In the genomic region with DNA sequence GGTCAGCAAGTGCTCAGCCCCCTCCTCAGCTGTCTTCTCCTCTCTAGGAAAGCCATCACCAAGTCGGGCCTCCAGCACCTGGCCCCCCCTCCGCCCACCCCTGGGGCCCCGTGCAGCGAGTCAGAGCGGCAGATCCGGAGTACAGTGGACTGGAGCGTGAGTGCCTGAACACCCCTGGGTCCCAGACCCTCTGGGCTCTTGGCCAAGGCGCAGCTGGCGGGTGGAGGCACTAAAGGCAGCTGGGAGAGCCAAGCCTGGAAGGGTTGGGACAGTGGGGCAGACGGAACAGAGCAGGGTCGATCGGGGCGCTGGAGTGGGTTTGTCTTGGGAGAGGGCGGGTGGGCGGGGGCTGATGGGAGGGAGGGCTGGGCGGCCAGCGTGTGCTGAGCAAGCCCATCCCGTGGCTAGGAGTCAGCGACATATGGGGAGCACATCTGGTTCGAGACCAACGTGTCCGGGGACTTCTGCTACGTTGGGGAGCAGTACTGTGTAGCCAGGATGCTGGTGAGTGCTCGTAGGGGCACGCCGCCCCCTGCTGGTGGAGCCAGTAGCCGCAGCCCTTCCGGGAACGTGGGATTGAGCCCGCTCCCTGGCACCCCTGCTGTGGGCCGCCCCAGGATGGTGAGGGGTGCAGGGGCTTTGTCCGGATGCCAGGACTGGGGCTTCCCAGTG, we compare ENCODE assay signal across 8 cellular contexts. TPM values are rescaled to one million over a fixed set of nuclear protein-coding genes. Genes with fewer than 3 reads are reported as not detected.
A peak's percentile ranks its signal among the peaks of the same experiment; 100 is the strongest.
DNase-seq lines count a peak whose midpoint lies in the region; ATAC-seq and TF ChIP-seq lines count a peak whose summit lies in the region.

No MANE protein-coding gene starts in this region.

- DNase-seq in LNCaP clone FGC (ENCODE audit: low read depth): no peak
- peak; percentile 61 to 62 for DNase-seq in activated CD4-positive, alpha-beta T cell treated with anti-CD3 and anti-CD28 coated beads, Interleukin-2, amount 50 U/mL, for 24 hours (ENCODE audit: low read depth in 1 of 2, low spot score in 1 of 2)
- DNase-seq in coronary artery (ENCODE audit: low spot score): no peak
- DNase-seq in mucosa of descending colon: peak; percentile 71 to 82 (median 80)
- peak; percentile 86 for DNase-seq in stimulated activated naive CD8-positive, alpha-beta T cell treated with anti-CD3 and anti-CD28 coated beads, Interleukin-15, Interleukin-2, amounts not matched to agents 100 U/mL and 50 U/mL, for 24 hours
- DNase-seq in SKM-1 treated with dmso at 0.1 percent for 144 hours (lab: John Stamatoyannopoulos, UW; ENCODE audit: unreplicated experiment): no peak

- H3K4me3 ChIP-seq in BLaER1 (peak overlapping the region; percentile 47), LNCaP clone FGC (ENCODE audit: low read depth, low read length) (no peak overlapping the region), coronary artery (peak overlapping the region; percentile 45), mucosa of descending colon (no peak overlapping the region)

- H4K20me1 ChIP-seq in BLaER1: peaks cover 74% of the 10 kb centered on the region

- H3K9ac ChIP-seq in BLaER1: peak overlapping the region; percentile 50

- peak overlapping the region; percentile 96 for H3K4me2 ChIP-seq in BLaER1

- H3K4me1 ChIP-seq in BLaER1: peaks cover 74% of the 10 kb centered on the region
- no peaks in the 10 kb centered on the region for H3K4me1 ChIP-seq in mucosa of descending colon (ENCODE audit: low read depth)

- H3K27ac ChIP-seq in BLaER1 (peak overlapping the region; percentile 44), coronary artery (no peak overlapping the region)

- intact Hi-C loops in mucosa of descending colon (cut with DNase I, micrococcal nuclease): no loop called here

- ATAC-seq in GM19395 (IDR thresholded peaks at IDR 0.05; ENCODE audit: unreplicated experiment) (peak; percentile 74), mucosa of descending colon (peak; percentile 76)
- ATAC-seq in stimulated activated naive CD8-positive, alpha-beta T cell treated with anti-CD3 and anti-CD28 coated beads, Interleukin-15, Interleukin-2, amounts not matched to agents 100 U/mL and 50 U/mL, for 24 hours: peak; percentile 75

- H3K36me3 ChIP-seq in BLaER1 (peaks cover 75% of the 10 kb centered on the region), mucosa of descending colon (ENCODE audit: low read depth) (no peaks in the 10 kb centered on the region)

- peak; percentile 79 for TF ChIP-seq CTCF in LNCaP clone FGC (IDR thresholded peaks at IDR 0.05; ENCODE audit: control insufficient read depth, extremely low read depth, insufficient read depth)
- peak; percentile 95 for TF ChIP-seq CTCF in coronary artery (IDR thresholded peaks at IDR 0.05)
- peak; percentile 87 for TF ChIP-seq CTCF in mucosa of descending colon (IDR thresholded peaks at IDR 0.05)

- H3K9me3 ChIP-seq in BLaER1 (no peaks in the 10 kb centered on the region), mucosa of descending colon (no peaks in the 10 kb centered on the region)

- H3K27me3 ChIP-seq in BLaER1: no peaks in the 10 kb centered on the region

RNA-seq across cellular contexts. Expression of gene MDK, which starts 14.1 kb away (rescaled TPM):
- 100 to 1,000 TPM; 103 to 672 (median 193) TPM for total RNA-seq in mucosa of descending colon

RNA-seq across cellular contexts. Expression of gene DGKZ, which starts 20.1 kb away (rescaled TPM):
- total RNA-seq in mucosa of descending colon: 10 to 100 TPM; 41.2 to 49.6 (median 47.2) TPM

RNA-seq across cellular contexts. Expression of gene CHRM4, which starts 24.2 kb away (rescaled TPM):
- total RNA-seq in mucosa of descending colon: 1 to 10 TPM in 2 of 3 donors, under 1 TPM in 1; 0.32 to 6.0 (median 3.1) TPM

Comparison
In these comparisons a context has a peak if more than half of its experiments do, and no peak if none do; other contexts are left out.
1. H3K4me3 ChIP-seq: peak in BLaER1 (single experiment) and coronary artery (single experiment); none in LNCaP clone FGC (single experiment) and mucosa of descending colon (single experiment).
2. DNase-seq: peak in activated CD4-positive, alpha-beta T cell treated with anti-CD3 and anti-CD28 coated beads, Interleukin-2, amount 50 U/mL, for 24 hours (2 of 2), mucosa of descending colon (3 of 3) and stimulated activated naive CD8-positive, alpha-beta T cell treated with anti-CD3 and anti-CD28 coated beads, Interleukin-15, Interleukin-2, amounts not matched to agents 100 U/mL and 50 U/mL, for 24 hours (single experiment); none in LNCaP clone FGC (single experiment), coronary artery (single experiment) and SKM-1 treated with dmso at 0.1 percent for 144 hours (single experiment).
3. Peak in every context shown above with its lines, with median percentiles within 50 percentile points of each other: ATAC-seq and CTCF ChIP-seq.